ENCODE assay signal across 8 cellular contexts in genomic region chr19:14689598-14690503, GRCh38. TPM values are rescaled to one million over a fixed set of nuclear protein-coding genes. Genes with fewer than 3 reads are reported as not detected.
DNase-seq lines count a peak whose midpoint lies in the region; ATAC-seq and TF ChIP-seq lines count a peak whose summit lies in the region.

TSS of gene ZNF333 (plus strand) at chr19:14690048. CDS start at chr19:14693492, 3,444 bp downstream.

- DNase-seq in CD1c-positive myeloid dendritic cell (ENCODE audit: extremely low spot score) (peak; percentile 95), NCI-H774 (lab: John Stamatoyannopoulos, UW) (peak; percentile 89), dorsolateral prefrontal cortex (peak; percentile 91 to 97 (median 94)), lower leg skin (ENCODE audit: low spot score in 2 of 2) (peak; percentile 89 to 99)
- DNase-seq in activated CD4-positive, alpha-beta memory T cell treated with anti-CD3 and anti-CD28 coated beads for 36 hours = peak; percentile 100
- peak; percentile 96 to 100 for DNase-seq in stimulated activated CD4-positive, alpha-beta T cell treated with anti-CD3 and anti-CD28 coated beads, Interleukin-4, amount 100 ng/mL, for 4 hours

- intact Hi-C loops in activated CD4-positive, alpha-beta memory T cell treated with anti-CD3 and anti-CD28 coated beads for 36 hours (cut with micrococcal nuclease) = loop anchor here (1.0 kb wide), 1 partner anchor 118 kb away; the partner anchor contains the start of gene NDUFB7
- intact Hi-C loops in dorsolateral prefrontal cortex (cut with DNase I) (loop anchor here (2.0 to 5.0 kb wide), 3 partner anchors 113 to 432 kb away; no protein-coding TSS in a partner anchor), lower leg skin (cut with DNase I; ENCODE audit: low total_unique reads) (loop anchor here (10.0 kb wide), 1 partner anchor 125 kb away; no protein-coding TSS in a partner anchor)

- H3K36me3 Mint-ChIP-seq in activated CD4-positive, alpha-beta memory T cell treated with anti-CD3 and anti-CD28 coated beads for 36 hours = peaks cover 2% of the 10 kb centered on the region

- POLR2A ChIA-PET in activated CD4-positive, alpha-beta memory T cell treated with anti-CD3 and anti-CD28 coated beads for 36 hours (lab: Charles Lee) = interaction anchor here (0.7 to 1.8 kb wide), 5 partner anchors 58 to 172 kb away, joined by 3 to 5 read pairs (median 4); partner anchors contain the start of genes DNAJB1 and NDUFB7

- H3K4me3 Mint-ChIP-seq in activated CD4-positive, alpha-beta memory T cell treated with anti-CD3 and anti-CD28 coated beads for 36 hours = peak within 1 kb of the TSS; percentile 83

- WGBS in lower leg skin, 2 donors = 0 to 1% methylated on average over 28 to 44 of the region's 66 CpGs

- H3K9me3 Mint-ChIP-seq in activated CD4-positive, alpha-beta memory T cell treated with anti-CD3 and anti-CD28 coated beads for 36 hours = no peaks in the 10 kb centered on the region

- TF ChIP-seq CTCF in dorsolateral prefrontal cortex (IDR thresholded peaks at IDR 0.05 in 54 of 56, conservative IDR thresholded peaks at IDR 0.05 in 2 of 56; ENCODE audit: low read depth in 1 of 56, partially characterized antibody in 56 of 56) (peak in 13 of 56 donors; percentile 5 to 36 (median 24)), lower leg skin (IDR thresholded peaks at IDR 0.05) (no peak)

- H3K27ac ChIP-seq in dorsolateral prefrontal cortex = peak within 1 kb of the TSS in 58 of 59 donors; percentile 63 to 99 (median 96)

- H3K27ac Mint-ChIP-seq in activated CD4-positive, alpha-beta memory T cell treated with anti-CD3 and anti-CD28 coated beads for 36 hours = peak within 1 kb of the TSS; percentile 97

- ATAC-seq in GM19397 (IDR thresholded peaks at IDR 0.05; ENCODE audit: unreplicated experiment) = peak; percentile 94
- peak; percentile 79 for ATAC-seq in HG03565 (IDR thresholded peaks at IDR 0.05; ENCODE audit: unreplicated experiment)

- no peaks in the 10 kb centered on the region for H3K27me3 Mint-ChIP-seq in activated CD4-positive, alpha-beta memory T cell treated with anti-CD3 and anti-CD28 coated beads for 36 hours

- no peaks in the 10 kb centered on the region for H3K27me3 ChIP-seq in dorsolateral prefrontal cortex

- TF ChIP-seq POLR2A in lower leg skin (IDR thresholded peaks at IDR 0.05) = no peak

- H3K4me3 ChIP-seq in dorsolateral prefrontal cortex = peak within 1 kb of the TSS; percentile 62 to 100 (median 93)
- peak within 1 kb of the TSS; percentile 52 for H3K4me3 ChIP-seq in lower leg skin (ENCODE audit: low read depth, poor library complexity, severe bottlenecking)

- CTCF ChIA-PET in activated CD4-positive, alpha-beta memory T cell treated with anti-CD3 and anti-CD28 coated beads for 36 hours (lab: Charles Lee) = interaction anchor here (1.5 to 12.0 kb wide), 3 partner anchors 96 to 133 kb away, joined by 4 to 565 read pairs (median 27); partner anchors contain the start of gene NDUFB7

- peaks cover 20% of the 10 kb centered on the region for H3K4me1 Mint-ChIP-seq in activated CD4-positive, alpha-beta memory T cell treated with anti-CD3 and anti-CD28 coated beads for 36 hours (ENCODE audit: low read depth)

RNA-seq across cellular contexts. Expression of gene ZNF333, which starts in this region (rescaled TPM):
- total RNA-seq in activated CD4-positive, alpha-beta memory T cell treated with anti-CD3 and anti-CD28 coated beads for 36 hours = 10 to 100 TPM; 16.7 to 18.0 TPM
- total RNA-seq in dorsolateral prefrontal cortex = 10 to 100 TPM; 21.3 to 44.2 (median 30.8) TPM
- 10 to 100 TPM; 14.0 to 26.8 (median 16.6) TPM for total RNA-seq in lower leg skin

Comparison
In these comparisons a context has a peak if more than half of its experiments do, and no peak if none do; other contexts are left out.
1. Peak in every context shown above with its lines: DNase-seq, ATAC-seq, H3K4me3 ChIP-seq and H3K27ac ChIP-seq.